16 cellular contexts compared by ENCODE assay signal in genomic region chr1:112836642-112837041, GRCh38.
"Had no signal": no experiment of that assay in that cellular context is flagged by ENCODE, and none has a peak within 500 bp of the region (broad histone marks: within the 10 kb centered on the region; RNA-seq: fewer than 3 reads in every experiment).

No MANE protein-coding gene starts in this region.

- H3K9me3 Mint-ChIP-seq: activated CD4-positive, alpha-beta T cell treated with anti-CD3 and anti-CD28 coated beads, Interleukin-2, amount 10 ng/mL, durations not matched to agents 24 days and 14 days; activated naive CD8-positive, alpha-beta T cell treated with anti-CD3 and anti-CD28 coated beads, Interleukin-2, amount 10 ng/mL, durations not matched to agents 7 days and 5 days; brain had no signal

- ATAC-seq: gastroesophageal sphincter, heart right ventricle, left cardiac atrium had no signal

- H3K4me3 ChIP-seq: gastroesophageal sphincter, heart right ventricle, thoracic aorta had no signal

- H3K36me3 ChIP-seq: gastroesophageal sphincter, heart right ventricle, thoracic aorta had no signal

- H3K9me3 ChIP-seq: gastroesophageal sphincter, heart right ventricle, thoracic aorta had no signal

- H3K4me3 Mint-ChIP-seq: activated CD4-positive, alpha-beta T cell treated with anti-CD3 and anti-CD28 coated beads, Interleukin-2, amount 10 ng/mL, durations not matched to agents 24 days and 14 days; activated naive CD8-positive, alpha-beta T cell treated with anti-CD3 and anti-CD28 coated beads, Interleukin-2, amount 10 ng/mL, durations not matched to agents 7 days and 5 days; brain; naive B cell had no signal

- H3K27me3 Mint-ChIP-seq: brain had no signal

- H3K36me3 Mint-ChIP-seq: activated naive CD8-positive, alpha-beta T cell treated with anti-CD3 and anti-CD28 coated beads, Interleukin-2, amount 10 ng/mL, durations not matched to agents 7 days and 5 days; brain; naive B cell had no signal

- H3K27ac ChIP-seq: epithelial cell of prostate, gastroesophageal sphincter, heart right ventricle, thoracic aorta had no signal

- H3K27ac Mint-ChIP-seq: activated CD4-positive, alpha-beta T cell treated with anti-CD3 and anti-CD28 coated beads, Interleukin-2, amount 10 ng/mL, durations not matched to agents 24 days and 14 days; activated naive CD8-positive, alpha-beta T cell treated with anti-CD3 and anti-CD28 coated beads, Interleukin-2, amount 10 ng/mL, durations not matched to agents 7 days and 5 days; brain had no signal

- H3K4me1 ChIP-seq: gastroesophageal sphincter had no signal

- DNase-seq: activated CD4-positive, alpha-beta T cell treated with anti-CD3 and anti-CD28 coated beads, Interleukin-2, amount 10 ng/mL, durations not matched to agents 24 days and 14 days; activated CD4-positive, CD25-positive, alpha-beta regulatory T cell; activated CD8-positive, alpha-beta memory T cell treated with anti-CD3 and anti-CD28 coated beads, Interleukin-2, amount 50 U/mL, for 48 hours; activated naive CD8-positive, alpha-beta T cell treated with anti-CD3 and anti-CD28 coated beads, Interleukin-2, amount 10 ng/mL, durations not matched to agents 7 days and 5 days; cortex of kidney; effector CD8-positive, alpha-beta T cell; heart right ventricle; left cardiac atrium; naive B cell; stimulated activated CD4-positive, alpha-beta T cell treated with anti-CD3 and anti-CD28 coated beads, Interleukin-12 subunit alpha, Interleukin-12 subunit beta, amount 100 ng/mL, for 4 hours; stimulated activated CD4-positive, alpha-beta T cell treated with anti-CD3 and anti-CD28 coated beads, Interleukin-2, amount 100 ng/mL, for 24 hours; T-helper 2 cell had no signal

- H3K27me3 ChIP-seq: heart right ventricle had no signal
